Comparison of ENCODE assay signal across 1 cellular context in the genomic region with DNA sequence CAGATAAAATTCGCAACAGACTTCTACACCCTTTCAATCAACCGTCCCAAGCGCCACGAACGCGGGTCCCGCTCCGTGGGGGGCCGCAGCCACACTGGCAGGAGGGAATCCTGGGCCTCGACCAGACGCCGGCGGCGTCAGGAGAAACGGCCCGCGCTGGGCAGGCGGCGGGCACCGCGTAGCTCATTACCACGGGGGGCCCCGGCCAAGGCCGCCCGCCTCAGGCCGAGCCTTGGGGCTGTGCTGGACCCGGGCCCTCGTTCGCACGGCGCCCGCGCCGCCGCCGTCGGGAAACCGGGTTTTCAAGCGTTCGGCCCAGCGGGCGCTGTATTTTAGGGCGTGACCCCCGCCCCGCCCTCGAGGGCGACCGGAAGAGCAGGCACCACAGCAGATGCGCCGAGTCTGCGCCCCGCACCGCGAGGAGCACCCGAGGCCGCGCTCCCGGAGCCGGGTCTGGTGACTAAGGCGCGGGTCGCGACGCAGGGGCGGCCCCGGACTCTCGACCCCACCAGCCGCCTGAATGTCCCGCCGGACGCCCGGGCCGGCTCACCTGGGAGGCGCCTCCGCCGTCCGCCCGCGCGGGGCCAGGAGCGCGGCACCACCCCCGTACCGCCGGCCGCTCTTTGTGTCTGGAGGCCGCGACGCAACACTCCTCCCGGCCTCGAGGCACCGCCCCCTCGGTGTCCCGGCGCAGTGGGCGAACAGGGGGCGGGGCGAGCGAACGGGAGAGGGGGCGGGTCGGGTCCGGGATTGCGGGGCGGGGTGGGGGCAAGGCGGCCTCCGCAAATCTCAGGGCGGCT.
TF ChIP-seq lines count a peak whose summit lies in the region.

A gene (minus strand): TSS at position 627 of the 800 bp plus-strand sequence. CDS start 58,944 bp downstream, outside the sequence.

TF ChIP-seq in HepG2, 621 proteins besides CTCF, POLR2A, EP300 and RAD21 (continued from another document and continues in another):
- TF ChIP-seq, protein P1, sequence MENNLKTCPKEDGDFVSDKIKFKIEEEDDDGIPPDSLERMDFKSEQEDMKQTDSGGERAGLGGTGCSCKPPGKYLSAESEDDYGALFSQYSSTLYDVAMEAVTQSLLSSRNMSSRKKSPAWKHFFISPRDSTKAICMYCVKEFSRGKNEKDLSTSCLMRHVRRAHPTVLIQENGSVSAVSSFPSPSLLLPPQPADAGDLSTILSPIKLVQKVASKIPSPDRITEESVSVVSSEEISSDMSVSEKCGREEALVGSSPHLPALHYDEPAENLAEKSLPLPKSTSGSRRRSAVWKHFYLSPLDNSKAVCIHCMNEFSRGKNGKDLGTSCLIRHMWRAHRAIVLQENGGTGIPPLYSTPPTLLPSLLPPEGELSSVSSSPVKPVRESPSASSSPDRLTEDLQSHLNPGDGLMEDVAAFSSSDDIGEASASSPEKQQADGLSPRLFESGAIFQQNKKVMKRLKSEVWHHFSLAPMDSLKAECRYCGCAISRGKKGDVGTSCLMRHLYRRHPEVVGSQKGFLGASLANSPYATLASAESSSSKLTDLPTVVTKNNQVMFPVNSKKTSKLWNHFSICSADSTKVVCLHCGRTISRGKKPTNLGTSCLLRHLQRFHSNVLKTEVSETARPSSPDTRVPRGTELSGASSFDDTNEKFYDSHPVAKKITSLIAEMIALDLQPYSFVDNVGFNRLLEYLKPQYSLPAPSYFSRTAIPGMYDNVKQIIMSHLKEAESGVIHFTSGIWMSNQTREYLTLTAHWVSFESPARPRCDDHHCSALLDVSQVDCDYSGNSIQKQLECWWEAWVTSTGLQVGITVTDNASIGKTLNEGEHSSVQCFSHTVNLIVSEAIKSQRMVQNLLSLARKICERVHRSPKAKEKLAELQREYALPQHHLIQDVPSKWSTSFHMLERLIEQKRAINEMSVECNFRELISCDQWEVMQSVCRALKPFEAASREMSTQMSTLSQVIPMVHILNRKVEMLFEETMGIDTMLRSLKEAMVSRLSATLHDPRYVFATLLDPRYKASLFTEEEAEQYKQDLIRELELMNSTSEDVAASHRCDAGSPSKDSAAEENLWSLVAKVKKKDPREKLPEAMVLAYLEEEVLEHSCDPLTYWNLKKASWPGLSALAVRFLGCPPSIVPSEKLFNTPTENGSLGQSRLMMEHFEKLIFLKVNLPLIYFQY (CRISPR knock-in tag; IDR thresholded peaks at IDR 0.05; ENCODE audit: borderline replicate concordance): peak; percentile 80; the same call in 1 of the 2 replicates
- TF ChIP-seq CC2D1A (CRISPR knock-in tag; IDR thresholded peaks at IDR 0.05): no peak
- peak; percentile 84 for TF ChIP-seq HOXA3 (CRISPR knock-in tag; IDR thresholded peaks at IDR 0.05)
- TF ChIP-seq BCL6 (CRISPR knock-in tag; IDR thresholded peaks at IDR 0.05): no peak; the same call in 1 of the 2 replicates
- TF ChIP-seq DPF2 (CRISPR knock-in tag; IDR thresholded peaks at IDR 0.05; ENCODE audit: borderline replicate concordance, low read depth): no peak
- peak; percentile 65 for TF ChIP-seq KDM2A (CRISPR knock-in tag; IDR thresholded peaks at IDR 0.05; ENCODE audit: borderline replicate concordance, low read depth)
- TF ChIP-seq, protein P2, sequence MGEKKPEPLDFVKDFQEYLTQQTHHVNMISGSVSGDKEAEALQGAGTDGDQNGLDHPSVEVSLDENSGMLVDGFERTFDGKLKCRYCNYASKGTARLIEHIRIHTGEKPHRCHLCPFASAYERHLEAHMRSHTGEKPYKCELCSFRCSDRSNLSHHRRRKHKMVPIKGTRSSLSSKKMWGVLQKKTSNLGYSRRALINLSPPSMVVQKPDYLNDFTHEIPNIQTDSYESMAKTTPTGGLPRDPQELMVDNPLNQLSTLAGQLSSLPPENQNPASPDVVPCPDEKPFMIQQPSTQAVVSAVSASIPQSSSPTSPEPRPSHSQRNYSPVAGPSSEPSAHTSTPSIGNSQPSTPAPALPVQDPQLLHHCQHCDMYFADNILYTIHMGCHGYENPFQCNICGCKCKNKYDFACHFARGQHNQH (CRISPR knock-in tag; IDR thresholded peaks at IDR 0.05): peak; percentile 85
- peak; percentile 46; the same call in 1 of the 2 replicates for TF ChIP-seq ELF3 (CRISPR knock-in tag; IDR thresholded peaks at IDR 0.05)
- peak; percentile 93 for TF ChIP-seq ZNF761 (CRISPR knock-in tag; conservative IDR thresholded peaks at IDR 0.05)
- no peak for TF ChIP-seq MAFF (IDR thresholded peaks at IDR 0.05; ENCODE audit: low read depth, low read length)
- no peak for TF ChIP-seq HNRNPH1 (optimal IDR thresholded peaks at IDR 0.05; ENCODE audit: low read depth, low read length)
- TF ChIP-seq, protein P3, sequence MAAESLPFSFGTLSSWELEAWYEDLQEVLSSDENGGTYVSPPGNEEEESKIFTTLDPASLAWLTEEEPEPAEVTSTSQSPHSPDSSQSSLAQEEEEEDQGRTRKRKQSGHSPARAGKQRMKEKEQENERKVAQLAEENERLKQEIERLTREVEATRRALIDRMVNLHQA (CRISPR knock-in tag; IDR thresholded peaks at IDR 0.05): no peak
- no peak; the same call in 1 of the 2 replicates for TF ChIP-seq NFIC (IDR thresholded peaks at IDR 0.05; ENCODE audit: low read length)
- no peak for TF ChIP-seq SMARCE1 (IDR thresholded peaks at IDR 0.05; ENCODE audit: borderline replicate concordance)
- TF ChIP-seq KLF13 (CRISPR knock-in tag; IDR thresholded peaks at IDR 0.05): peak; percentile 27; the same call in 1 of the 2 replicates
- peak; percentile 35 for TF ChIP-seq RARA (CRISPR knock-in tag; IDR thresholded peaks at IDR 0.05)
- TF ChIP-seq, protein P4, sequence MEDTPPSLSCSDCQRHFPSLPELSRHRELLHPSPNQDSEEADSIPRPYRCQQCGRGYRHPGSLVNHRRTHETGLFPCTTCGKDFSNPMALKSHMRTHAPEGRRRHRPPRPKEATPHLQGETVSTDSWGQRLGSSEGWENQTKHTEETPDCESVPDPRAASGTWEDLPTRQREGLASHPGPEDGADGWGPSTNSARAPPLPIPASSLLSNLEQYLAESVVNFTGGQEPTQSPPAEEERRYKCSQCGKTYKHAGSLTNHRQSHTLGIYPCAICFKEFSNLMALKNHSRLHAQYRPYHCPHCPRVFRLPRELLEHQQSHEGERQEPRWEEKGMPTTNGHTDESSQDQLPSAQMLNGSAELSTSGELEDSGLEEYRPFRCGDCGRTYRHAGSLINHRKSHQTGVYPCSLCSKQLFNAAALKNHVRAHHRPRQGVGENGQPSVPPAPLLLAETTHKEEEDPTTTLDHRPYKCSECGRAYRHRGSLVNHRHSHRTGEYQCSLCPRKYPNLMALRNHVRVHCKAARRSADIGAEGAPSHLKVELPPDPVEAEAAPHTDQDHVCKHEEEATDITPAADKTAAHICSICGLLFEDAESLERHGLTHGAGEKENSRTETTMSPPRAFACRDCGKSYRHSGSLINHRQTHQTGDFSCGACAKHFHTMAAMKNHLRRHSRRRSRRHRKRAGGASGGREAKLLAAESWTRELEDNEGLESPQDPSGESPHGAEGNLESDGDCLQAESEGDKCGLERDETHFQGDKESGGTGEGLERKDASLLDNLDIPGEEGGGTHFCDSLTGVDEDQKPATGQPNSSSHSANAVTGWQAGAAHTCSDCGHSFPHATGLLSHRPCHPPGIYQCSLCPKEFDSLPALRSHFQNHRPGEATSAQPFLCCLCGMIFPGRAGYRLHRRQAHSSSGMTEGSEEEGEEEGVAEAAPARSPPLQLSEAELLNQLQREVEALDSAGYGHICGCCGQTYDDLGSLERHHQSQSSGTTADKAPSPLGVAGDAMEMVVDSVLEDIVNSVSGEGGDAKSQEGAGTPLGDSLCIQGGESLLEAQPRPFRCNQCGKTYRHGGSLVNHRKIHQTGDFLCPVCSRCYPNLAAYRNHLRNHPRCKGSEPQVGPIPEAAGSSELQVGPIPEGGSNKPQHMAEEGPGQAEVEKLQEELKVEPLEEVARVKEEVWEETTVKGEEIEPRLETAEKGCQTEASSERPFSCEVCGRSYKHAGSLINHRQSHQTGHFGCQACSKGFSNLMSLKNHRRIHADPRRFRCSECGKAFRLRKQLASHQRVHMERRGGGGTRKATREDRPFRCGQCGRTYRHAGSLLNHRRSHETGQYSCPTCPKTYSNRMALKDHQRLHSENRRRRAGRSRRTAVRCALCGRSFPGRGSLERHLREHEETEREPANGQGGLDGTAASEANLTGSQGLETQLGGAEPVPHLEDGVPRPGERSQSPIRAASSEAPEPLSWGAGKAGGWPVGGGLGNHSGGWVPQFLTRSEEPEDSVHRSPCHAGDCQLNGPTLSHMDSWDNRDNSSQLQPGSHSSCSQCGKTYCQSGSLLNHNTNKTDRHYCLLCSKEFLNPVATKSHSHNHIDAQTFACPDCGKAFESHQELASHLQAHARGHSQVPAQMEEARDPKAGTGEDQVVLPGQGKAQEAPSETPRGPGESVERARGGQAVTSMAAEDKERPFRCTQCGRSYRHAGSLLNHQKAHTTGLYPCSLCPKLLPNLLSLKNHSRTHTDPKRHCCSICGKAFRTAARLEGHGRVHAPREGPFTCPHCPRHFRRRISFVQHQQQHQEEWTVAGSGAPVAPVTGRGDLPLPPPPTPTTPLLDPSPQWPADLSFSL (CRISPR knock-in tag; IDR thresholded peaks at IDR 0.05): peak; percentile 66; the same call in 1 of the 2 replicates
- peak; percentile 17; the same call in 1 of the 2 replicates for TF ChIP-seq RELA (CRISPR knock-in tag; IDR thresholded peaks at IDR 0.05)
- no peak for TF ChIP-seq PLRG1 (conservative IDR thresholded peaks at IDR 0.05)
- peak; percentile 53; the same call in 1 of the 2 replicates for TF ChIP-seq NFKBIZ (CRISPR knock-in tag; IDR thresholded peaks at IDR 0.05)
- TF ChIP-seq, protein P5, sequence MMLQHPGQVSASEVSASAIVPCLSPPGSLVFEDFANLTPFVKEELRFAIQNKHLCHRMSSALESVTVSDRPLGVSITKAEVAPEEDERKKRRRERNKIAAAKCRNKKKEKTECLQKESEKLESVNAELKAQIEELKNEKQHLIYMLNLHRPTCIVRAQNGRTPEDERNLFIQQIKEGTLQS (CRISPR knock-in tag; IDR thresholded peaks at IDR 0.05): no peak
- TF ChIP-seq, protein P6, sequence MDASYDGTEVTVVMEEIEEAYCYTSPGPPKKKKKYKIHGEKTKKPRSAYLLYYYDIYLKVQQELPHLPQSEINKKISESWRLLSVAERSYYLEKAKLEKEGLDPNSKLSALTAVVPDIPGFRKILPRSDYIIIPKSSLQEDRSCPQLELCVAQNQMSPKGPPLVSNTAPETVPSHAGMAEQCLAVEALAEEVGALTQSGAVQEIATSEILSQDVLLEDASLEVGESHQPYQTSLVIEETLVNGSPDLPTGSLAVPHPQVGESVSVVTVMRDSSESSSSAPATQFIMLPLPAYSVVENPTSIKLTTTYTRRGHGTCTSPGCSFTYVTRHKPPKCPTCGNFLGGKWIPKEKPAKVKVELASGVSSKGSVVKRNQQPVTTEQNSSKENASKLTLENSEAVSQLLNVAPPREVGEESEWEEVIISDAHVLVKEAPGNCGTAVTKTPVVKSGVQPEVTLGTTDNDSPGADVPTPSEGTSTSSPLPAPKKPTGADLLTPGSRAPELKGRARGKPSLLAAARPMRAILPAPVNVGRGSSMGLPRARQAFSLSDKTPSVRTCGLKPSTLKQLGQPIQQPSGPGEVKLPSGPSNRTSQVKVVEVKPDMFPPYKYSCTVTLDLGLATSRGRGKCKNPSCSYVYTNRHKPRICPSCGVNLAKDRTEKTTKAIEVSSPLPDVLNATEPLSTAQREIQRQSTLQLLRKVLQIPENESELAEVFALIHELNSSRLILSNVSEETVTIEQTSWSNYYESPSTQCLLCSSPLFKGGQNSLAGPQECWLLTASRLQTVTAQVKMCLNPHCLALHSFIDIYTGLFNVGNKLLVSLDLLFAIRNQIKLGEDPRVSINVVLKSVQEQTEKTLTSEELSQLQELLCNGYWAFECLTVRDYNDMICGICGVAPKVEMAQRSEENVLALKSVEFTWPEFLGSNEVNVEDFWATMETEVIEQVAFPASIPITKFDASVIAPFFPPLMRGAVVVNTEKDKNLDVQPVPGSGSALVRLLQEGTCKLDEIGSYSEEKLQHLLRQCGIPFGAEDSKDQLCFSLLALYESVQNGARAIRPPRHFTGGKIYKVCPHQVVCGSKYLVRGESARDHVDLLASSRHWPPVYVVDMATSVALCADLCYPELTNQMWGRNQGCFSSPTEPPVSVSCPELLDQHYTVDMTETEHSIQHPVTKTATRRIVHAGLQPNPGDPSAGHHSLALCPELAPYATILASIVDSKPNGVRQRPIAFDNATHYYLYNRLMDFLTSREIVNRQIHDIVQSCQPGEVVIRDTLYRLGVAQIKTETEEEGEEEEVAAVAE (CRISPR knock-in tag; IDR thresholded peaks at IDR 0.05; ENCODE audit: borderline replicate concordance): 0 out of 2 replicates have a peak, but pooled peaks have one; percentile 20
- TF ChIP-seq SRSF4 (IDR thresholded peaks at IDR 0.05; ENCODE audit: low read depth, low read length, poor library complexity, severe bottlenecking): peak; percentile 46
- TF ChIP-seq, protein P7, sequence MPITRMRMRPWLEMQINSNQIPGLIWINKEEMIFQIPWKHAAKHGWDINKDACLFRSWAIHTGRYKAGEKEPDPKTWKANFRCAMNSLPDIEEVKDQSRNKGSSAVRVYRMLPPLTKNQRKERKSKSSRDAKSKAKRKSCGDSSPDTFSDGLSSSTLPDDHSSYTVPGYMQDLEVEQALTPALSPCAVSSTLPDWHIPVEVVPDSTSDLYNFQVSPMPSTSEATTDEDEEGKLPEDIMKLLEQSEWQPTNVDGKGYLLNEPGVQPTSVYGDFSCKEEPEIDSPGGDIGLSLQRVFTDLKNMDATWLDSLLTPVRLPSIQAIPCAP (CRISPR knock-in tag; IDR thresholded peaks at IDR 0.05; ENCODE audit: low read depth): no peak
- peak; percentile 88 for TF ChIP-seq ZNF883 (CRISPR knock-in tag; IDR thresholded peaks at IDR 0.05; ENCODE audit: not compliant biosample characterization)
- no peak for TF ChIP-seq ZKSCAN5 (CRISPR knock-in tag; IDR thresholded peaks at IDR 0.05)
- TF ChIP-seq CEBPG (CRISPR knock-in tag; IDR thresholded peaks at IDR 0.05): peak; percentile 57
- no peak for TF ChIP-seq THYN1 (CRISPR knock-in tag; IDR thresholded peaks at IDR 0.05; ENCODE audit: borderline replicate concordance, low read depth)
- TF ChIP-seq KLF16 (CRISPR knock-in tag; IDR thresholded peaks at IDR 0.05): peak in 1 of 2 experiments; percentile 72; a peak in 2 of 4 replicates
- TF ChIP-seq, protein P8, sequence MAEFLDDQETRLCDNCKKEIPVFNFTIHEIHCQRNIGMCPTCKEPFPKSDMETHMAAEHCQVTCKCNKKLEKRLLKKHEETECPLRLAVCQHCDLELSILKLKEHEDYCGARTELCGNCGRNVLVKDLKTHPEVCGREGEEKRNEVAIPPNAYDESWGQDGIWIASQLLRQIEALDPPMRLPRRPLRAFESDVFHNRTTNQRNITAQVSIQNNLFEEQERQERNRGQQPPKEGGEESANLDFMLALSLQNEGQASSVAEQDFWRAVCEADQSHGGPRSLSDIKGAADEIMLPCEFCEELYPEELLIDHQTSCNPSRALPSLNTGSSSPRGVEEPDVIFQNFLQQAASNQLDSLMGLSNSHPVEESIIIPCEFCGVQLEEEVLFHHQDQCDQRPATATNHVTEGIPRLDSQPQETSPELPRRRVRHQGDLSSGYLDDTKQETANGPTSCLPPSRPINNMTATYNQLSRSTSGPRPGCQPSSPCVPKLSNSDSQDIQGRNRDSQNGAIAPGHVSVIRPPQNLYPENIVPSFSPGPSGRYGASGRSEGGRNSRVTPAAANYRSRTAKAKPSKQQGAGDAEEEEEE (CRISPR knock-in tag; IDR thresholded peaks at IDR 0.05; ENCODE audit: borderline replicate concordance): no peak
- TF ChIP-seq HDAC1 (CRISPR knock-in tag; IDR thresholded peaks at IDR 0.05): peak; percentile 60; the same call in 1 of the 2 replicates
- no peak; the same call in 1 of the 2 replicates for TF ChIP-seq NCOA5 (CRISPR knock-in tag; IDR thresholded peaks at IDR 0.05)
